ENCODE assay signal across 38 cellular contexts in the genomic region with DNA sequence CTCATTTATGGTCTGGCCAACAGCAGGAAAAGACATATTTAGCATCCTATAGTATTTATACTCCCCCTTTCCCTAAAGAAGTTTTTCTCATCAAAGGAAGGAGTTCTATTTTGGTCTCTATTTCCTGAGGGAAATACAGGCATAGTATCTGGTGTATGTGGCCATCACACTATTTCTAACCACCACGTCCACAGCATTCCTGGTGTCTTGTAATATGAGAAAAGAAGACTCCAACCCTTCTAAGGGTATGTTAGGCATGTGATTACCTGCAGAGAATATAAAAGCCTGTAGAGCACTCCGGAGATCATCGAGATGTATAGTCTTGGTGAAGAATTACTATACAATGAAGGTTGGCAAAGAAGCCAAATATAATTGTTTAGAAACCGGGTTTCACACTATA.
"Had no signal": no experiment of that assay in that cellular context is flagged by ENCODE, and none has a peak within 500 bp of the region (broad histone marks: within the 10 kb centered on the region; RNA-seq: fewer than 3 reads in every experiment).

No MANE protein-coding gene starts in this region.

- H3K4me1 Mint-ChIP-seq: activated B cell treated with CpG ODN at 0.5 μM for 24 hours; activated CD4-positive, alpha-beta T cell treated with anti-CD3 and anti-CD28 coated beads, Interleukin-2, amount 10 ng/mL, durations not matched to agents 24 days and 14 days; activated T-helper 17 cell treated with anti-CD3 and anti-CD28 coated beads, Interleukin-2, amount 50 U/mL, for 72 hours had no signal

- H3K4me1 ChIP-seq: body of pancreas had no signal

- H3K4me3 ChIP-seq: adrenal gland, ascending aorta, body of pancreas, cardiac muscle cell had no signal

- DNase-seq: activated B cell treated with CpG ODN at 0.5 μM for 24 hours; activated CD4-positive, alpha-beta memory T cell treated with anti-CD3 and anti-CD28 coated beads for 36 hours; activated CD4-positive, alpha-beta T cell treated with anti-CD3 and anti-CD28 coated beads for 4 hours; activated CD4-positive, alpha-beta T cell treated with anti-CD3 and anti-CD28 coated beads, Interleukin-2, amount 10 ng/mL, durations not matched to agents 24 days and 14 days; activated CD4-positive, alpha-beta T cell treated with anti-CD3 and anti-CD28 coated beads, Interleukin-2, amount 50 U/mL, for 1 hour; activated CD4-positive, alpha-beta T cell treated with anti-CD3 and anti-CD28 coated beads, Interleukin-2, amount 50 U/mL, for 4 hours; activated CD4-positive, CD25-positive, alpha-beta regulatory T cell treated with anti-CD3 and anti-CD28 coated beads, Interleukin-2, amount 50 U/mL, for 72 hours; activated CD8-positive, alpha-beta memory T cell treated with anti-CD3 and anti-CD28 coated beads, Interleukin-2, amount 50 U/mL, for 4 hours; activated CD8-positive, alpha-beta T cell treated with anti-CD3 and anti-CD28 coated beads for 36 hours; activated effector memory CD4-positive, alpha-beta T cell treated with anti-CD3 and anti-CD28 coated beads, Interleukin-2, amount 50 U/mL, for 16 hours; activated gamma-delta T cell treated with Interleukin-2 at 50 U/mL for 16 hours; activated naive CD4-positive, alpha-beta T cell; activated naive CD4-positive, alpha-beta T cell treated with anti-CD3 and anti-CD28 coated beads for 36 hours; activated naive CD4-positive, alpha-beta T cell treated with anti-CD3 and anti-CD28 coated beads, Interleukin-2, amount 50 U/mL, for 16 hours; activated naive CD8-positive, alpha-beta T cell treated with anti-CD3 and anti-CD28 coated beads for 36 hours; activated T-cell treated with anti-CD3 and anti-CD28 coated beads for 4 hours; activated T-cell treated with anti-CD3 and anti-CD28 coated beads, Interleukin-2, amount 50 U/mL, for 1 hour; activated T-cell treated with anti-CD3 and anti-CD28 coated beads, Interleukin-2, amount 50 U/mL, for 4 hours; activated T-cell treated with anti-CD3 and anti-CD28 coated beads, Interleukin-2, amount 50 U/mL, for 72 hours; adrenal gland; amygdala; anterior cingulate cortex; body of pancreas; caudate nucleus; cerebellar nuclear complex; SW 1271; T-helper 1 cell; T-helper 2 cell; T-helper 9 cell had no signal

- H3K4me3 Mint-ChIP-seq: activated B cell treated with CpG ODN at 0.5 μM for 24 hours; activated CD4-positive, alpha-beta memory T cell treated with anti-CD3 and anti-CD28 coated beads for 36 hours; activated CD4-positive, alpha-beta T cell treated with anti-CD3 and anti-CD28 coated beads, Interleukin-2, amount 10 ng/mL, durations not matched to agents 24 days and 14 days; activated CD8-positive, alpha-beta T cell treated with anti-CD3 and anti-CD28 coated beads for 36 hours; activated naive CD4-positive, alpha-beta T cell treated with anti-CD3 and anti-CD28 coated beads for 36 hours; activated naive CD8-positive, alpha-beta T cell treated with anti-CD3 and anti-CD28 coated beads for 36 hours; activated T-cell treated with anti-CD3 and anti-CD28 coated beads, Interleukin-2, amount 50 U/mL, for 4 hours; activated T-cell treated with anti-CD3 and anti-CD28 coated beads, Interleukin-2, amount 50 U/mL, for 72 hours; activated T-helper 1 cell treated with anti-CD3 and anti-CD28 coated beads, Interleukin-12 subunit alpha, Interleukin-12 subunit beta, Interleukin-2, Interleukin-4 antibody, amounts not matched to agents 30 ng/mL and 10 ng/mL and 1 ng/mL, durations not matched to agents 14 hours and 24 hours and 36 hours; activated T-helper 17 cell treated with anti-CD3 and anti-CD28 coated beads, Interleukin-2, amount 50 U/mL, for 72 hours; central memory CD8-positive, alpha-beta T cell; T-helper 1 cell treated with Interleukin-12 subunit alpha and Interleukin-12 subunit beta and Interleukin-4 antibody, amounts not matched to agents 30 μg/mL and 1 μg/mL, for 36 hours; T-helper 2 cell treated with Interferon-gamma antibody and Interleukin-4, amounts not matched to agents 5 μg/mL and 100 μg/mL, for 36 hours had no signal

- H3K9me3 Mint-ChIP-seq: activated B cell treated with CpG ODN at 0.5 μM for 24 hours; activated CD4-positive, alpha-beta memory T cell treated with anti-CD3 and anti-CD28 coated beads for 36 hours; activated CD4-positive, alpha-beta T cell treated with anti-CD3 and anti-CD28 coated beads, Interleukin-2, amount 10 ng/mL, durations not matched to agents 24 days and 14 days; activated CD8-positive, alpha-beta T cell treated with anti-CD3 and anti-CD28 coated beads for 36 hours; activated naive CD4-positive, alpha-beta T cell treated with anti-CD3 and anti-CD28 coated beads for 36 hours; activated naive CD4-positive, alpha-beta T cell treated with anti-CD3 and anti-CD28 coated beads, Interleukin-2, amount 50 U/mL, for 72 hours; activated naive CD8-positive, alpha-beta T cell treated with anti-CD3 and anti-CD28 coated beads for 36 hours; activated T-cell treated with anti-CD3 and anti-CD28 coated beads, Interleukin-2, amount 50 U/mL, for 4 hours; activated T-cell treated with anti-CD3 and anti-CD28 coated beads, Interleukin-2, amount 50 U/mL, for 72 hours; activated T-helper 1 cell treated with anti-CD3 and anti-CD28 coated beads, Interleukin-12 subunit alpha, Interleukin-12 subunit beta, Interleukin-2, Interleukin-4 antibody, amounts not matched to agents 30 ng/mL and 10 ng/mL and 1 ng/mL, durations not matched to agents 14 hours and 24 hours and 36 hours; activated T-helper 17 cell treated with anti-CD3 and anti-CD28 coated beads, Interleukin-2, amount 50 U/mL, for 72 hours; central memory CD8-positive, alpha-beta T cell; T-helper 1 cell treated with Interleukin-12 subunit alpha and Interleukin-12 subunit beta and Interleukin-4 antibody, amounts not matched to agents 30 μg/mL and 1 μg/mL, for 36 hours; T-helper 2 cell treated with Interferon-gamma antibody and Interleukin-4, amounts not matched to agents 5 μg/mL and 100 μg/mL, for 36 hours had no signal

- H3K36me3 Mint-ChIP-seq: activated naive CD4-positive, alpha-beta T cell treated with anti-CD3 and anti-CD28 coated beads, Interleukin-2, amount 50 U/mL, for 72 hours had no signal

- H3K27ac ChIP-seq: adrenal gland, ascending aorta, body of pancreas, cardiac muscle cell, VCaP had no signal

- H3K27me3 Mint-ChIP-seq: activated B cell treated with CpG ODN at 0.5 μM for 24 hours; activated CD4-positive, alpha-beta memory T cell treated with anti-CD3 and anti-CD28 coated beads for 36 hours; activated CD4-positive, alpha-beta T cell treated with anti-CD3 and anti-CD28 coated beads, Interleukin-2, amount 10 ng/mL, durations not matched to agents 24 days and 14 days; activated CD8-positive, alpha-beta T cell treated with anti-CD3 and anti-CD28 coated beads for 36 hours; activated naive CD8-positive, alpha-beta T cell treated with anti-CD3 and anti-CD28 coated beads for 36 hours; activated T-helper 17 cell treated with anti-CD3 and anti-CD28 coated beads, Interleukin-2, amount 50 U/mL, for 72 hours; central memory CD8-positive, alpha-beta T cell had no signal

- H3K9me3 ChIP-seq: adrenal gland, ascending aorta, body of pancreas had no signal

- H3K36me3 ChIP-seq: adrenal gland, cardiac muscle cell had no signal

- H3K27me3 ChIP-seq: adrenal gland, ascending aorta, body of pancreas, cardiac muscle cell had no signal

- H3K27ac Mint-ChIP-seq: activated B cell treated with CpG ODN at 0.5 μM for 24 hours; activated CD4-positive, alpha-beta memory T cell treated with anti-CD3 and anti-CD28 coated beads for 36 hours; activated CD4-positive, alpha-beta T cell treated with anti-CD3 and anti-CD28 coated beads, Interleukin-2, amount 10 ng/mL, durations not matched to agents 24 days and 14 days; activated CD8-positive, alpha-beta T cell treated with anti-CD3 and anti-CD28 coated beads for 36 hours; activated naive CD4-positive, alpha-beta T cell treated with anti-CD3 and anti-CD28 coated beads for 36 hours; activated naive CD4-positive, alpha-beta T cell treated with anti-CD3 and anti-CD28 coated beads, Interleukin-2, amount 50 U/mL, for 72 hours; activated naive CD8-positive, alpha-beta T cell treated with anti-CD3 and anti-CD28 coated beads for 36 hours; activated T-cell treated with anti-CD3 and anti-CD28 coated beads, Interleukin-2, amount 50 U/mL, for 72 hours; activated T-helper 1 cell treated with anti-CD3 and anti-CD28 coated beads, Interleukin-12 subunit alpha, Interleukin-12 subunit beta, Interleukin-2, Interleukin-4 antibody, amounts not matched to agents 30 ng/mL and 10 ng/mL and 1 ng/mL, durations not matched to agents 14 hours and 24 hours and 36 hours; activated T-helper 17 cell treated with anti-CD3 and anti-CD28 coated beads, Interleukin-2, amount 50 U/mL, for 72 hours; T-helper 1 cell treated with Interleukin-12 subunit alpha and Interleukin-12 subunit beta and Interleukin-4 antibody, amounts not matched to agents 30 μg/mL and 1 μg/mL, for 36 hours; T-helper 2 cell treated with Interferon-gamma antibody and Interleukin-4, amounts not matched to agents 5 μg/mL and 100 μg/mL, for 36 hours had no signal
